8 cellular contexts compared by ENCODE assay signal in the genomic region with DNA sequence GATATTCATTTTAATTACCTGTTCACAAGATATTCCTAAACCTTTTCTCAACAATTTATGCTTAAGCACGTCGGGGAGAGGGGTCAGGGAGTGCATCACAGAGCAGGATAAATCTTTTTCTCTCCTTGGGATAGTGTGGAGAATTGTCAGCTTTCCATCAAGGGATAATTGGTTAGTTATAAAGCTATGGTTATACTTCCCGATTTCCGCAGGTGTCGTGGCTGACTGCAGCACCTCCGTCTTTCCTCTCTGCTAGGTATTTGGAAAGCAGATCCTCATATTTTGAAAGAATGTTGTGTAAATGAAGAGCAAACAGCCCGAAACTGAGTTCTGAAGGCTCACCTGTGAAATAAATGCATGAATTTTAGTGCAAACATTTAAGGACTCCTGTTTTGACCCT. TPM values are rescaled to one million over a fixed set of nuclear protein-coding genes. Genes with fewer than 3 reads are reported as not detected.
DNase-seq lines count a peak whose midpoint lies in the region; ATAC-seq, FAIRE-seq and TF ChIP-seq lines count a peak whose summit lies in the region.

No MANE protein-coding gene starts in this region.

- CTCF ChIA-PET in A673 (lab: Charles Lee), result interaction anchor here (0.6 kb wide), 1 partner anchor 24 kb away, joined by 3 read pairs; no protein-coding TSS in a partner anchor

- intact Hi-C loops in A673 (cut with micrococcal nuclease; ENCODE audit: unreplicated experiment) (no loop called here), mucosa of descending colon (cut with DNase I, micrococcal nuclease) (loop anchor here in 1 of 2 donors (5.0 kb wide), 1 partner anchor 147 kb away; no protein-coding TSS in a partner anchor)

- H3K27ac ChIP-seq in A673 (ENCODE audit: low read depth, low read length, poor library complexity, severe bottlenecking), result peak overlapping the region; percentile 68

- peak; percentile 48 for ATAC-seq in mucosa of descending colon
- ATAC-seq in HG03457 (IDR thresholded peaks at IDR 0.05; ENCODE audit: unreplicated experiment), result no peak

- TF ChIP-seq CTCF in A673 (conservative IDR thresholded peaks at IDR 0.05; ENCODE audit: low read depth, low read length), result no peak
- no peak for TF ChIP-seq CTCF in bronchial epithelial cell (IDR thresholded peaks at IDR 0.05; ENCODE audit: insufficient read depth, low read length, severe bottlenecking)
- no peak for TF ChIP-seq CTCF in mucosa of descending colon (IDR thresholded peaks at IDR 0.05)

- POLR2A ChIA-PET in A673 (lab: Charles Lee; ENCODE audit: low non-redundant PET), result no interaction called here

- DNase-seq in A673 (ENCODE audit: low spot score) (no peak), HuH-7.5 (ENCODE audit: low spot score) (peak; percentile 10), bronchial epithelial cell (ENCODE audit: low read depth) (peak; percentile 13), mucosa of descending colon (peak in 1 of 3 donors; percentile 7), dedifferentiated amniotic fluid mesenchymal stem cell (ENCODE audit: extremely low spot score) (no peak)
- DNase-seq in activated CD4-positive, alpha-beta T cell treated with anti-CD3 and anti-CD28 coated beads, Interleukin-2, amount 50 U/mL, for 4 hours, result no peak
- no peak for DNase-seq in stimulated activated CD4-positive, alpha-beta T cell treated with anti-CD3 and anti-CD28 coated beads, Interleukin-4, amount 100 ng/mL, for 4 hours

- H3K9me3 ChIP-seq in A673 (ENCODE audit: low read depth, low read length, poor library complexity, severe bottlenecking) (no peaks in the 10 kb centered on the region), mucosa of descending colon (no peaks in the 10 kb centered on the region)

- no peaks in the 10 kb centered on the region for H3K36me3 ChIP-seq in A673 (ENCODE audit: insufficient read depth, low read length, poor library complexity, severe bottlenecking)
- peaks cover 1% of the 10 kb centered on the region for H3K36me3 ChIP-seq in bronchial epithelial cell (ENCODE audit: control insufficient read depth, insufficient read depth, low read length)
- H3K36me3 ChIP-seq in mucosa of descending colon (ENCODE audit: low read depth), result no peaks in the 10 kb centered on the region

- no peaks in the 10 kb centered on the region for H3K4me1 ChIP-seq in A673 (ENCODE audit: insufficient read depth, low read length, poor library complexity, severe bottlenecking)
- H3K4me1 ChIP-seq in mucosa of descending colon (ENCODE audit: low read depth), result peaks cover 5% of the 10 kb centered on the region

- no TSS peak for BruUV-seq in A673 (replicated peaks; lab: Mats Ljungman, UMichigan)

- H3K4me3 ChIP-seq in A673 (ENCODE audit: low read depth, low read length, poor library complexity, severe bottlenecking) (peak overlapping the region; percentile 76), bronchial epithelial cell (ENCODE audit: low read depth, low read length) (peak overlapping the region; percentile 60), mucosa of descending colon (no peak overlapping the region)

- no peaks in the 10 kb centered on the region for H3K27me3 ChIP-seq in A673 (replicated peaks; ENCODE audit: insufficient read depth, low read depth, low read length, poor library complexity)
- H3K27me3 ChIP-seq in bronchial epithelial cell (ENCODE audit: control insufficient read depth, insufficient read depth, low read length), result no peaks in the 10 kb centered on the region

- FAIRE-seq in bronchial epithelial cell (lab: Jason Lieb, UNC), result no peak

RNA-seq across cellular contexts. Expression of gene DYNC2LI1, which starts 0.8 kb away (rescaled TPM):
- total RNA-seq in A673 (2021) (14.8 and 21.3 TPM in 2 replicates), bronchial epithelial cell (8.2 and 12.4 TPM in 2 replicates), mucosa of descending colon (10 to 100 TPM; 15.3 to 19.0 (median 18.1) TPM)

Comparison
In these comparisons a context has a peak if more than half of its experiments do, and no peak if none do; other contexts are left out.
1. DNase-seq: peak in HuH-7.5 (single experiment) and bronchial epithelial cell (single experiment); none in A673 (single experiment), dedifferentiated amniotic fluid mesenchymal stem cell (single experiment), activated CD4-positive, alpha-beta T cell treated with anti-CD3 and anti-CD28 coated beads, Interleukin-2, amount 50 U/mL, for 4 hours (0 of 2) and stimulated activated CD4-positive, alpha-beta T cell treated with anti-CD3 and anti-CD28 coated beads, Interleukin-4, amount 100 ng/mL, for 4 hours (0 of 2).